ENCODE assay signal across 8 cellular contexts in genomic region chr3:113947372-113948014, GRCh38. TPM values are rescaled to one million over a fixed set of nuclear protein-coding genes. Genes with fewer than 3 reads are reported as not detected.
DNase-seq lines count a peak whose midpoint lies in the region; ATAC-seq and TF ChIP-seq lines count a peak whose summit lies in the region.

TSS of gene ZDHHC23 (plus strand) at chr3:113948013. CDS start at chr3:113948803, 790 bp downstream.

- DNase-seq in AG09309 (ENCODE audit: low read depth) (no peak), NCI-H345 treated with DMSO at 0.1 percent for 48 hours (lab: John Stamatoyannopoulos, UW; ENCODE audit: unreplicated experiment) (peak; percentile 40), coronary artery (ENCODE audit: low spot score) (peak; percentile 80)
- peak; percentile 55 to 65 for DNase-seq in activated CD4-positive, alpha-beta T cell treated with anti-CD3 and anti-CD28 coated beads for 4 hours
- peak; percentile 61 for DNase-seq in stimulated activated CD4-positive, alpha-beta T cell treated with anti-CD3 and anti-CD28 coated beads, Interleukin-4, amount 100 ng/mL, for 24 hours

- H3K4me3 ChIP-seq in AG09309 (ENCODE audit: control insufficient read depth, low read depth, low read length) (peak within 1 kb of the TSS; percentile 69), coronary artery (peak within 1 kb of the TSS; percentile 87), liver (ENCODE audit: low read depth in 1 of 3, low read length in 3 of 3) (peak within 1 kb of the TSS; percentile 65 to 93 (median 89))

- peaks cover 0 to 13% (median 9%) of the 10 kb centered on the region in 4 donors for H3K4me1 ChIP-seq in liver (ENCODE audit: control insufficient read depth in 4 of 4, insufficient read depth in 4 of 4, low read length in 3 of 4)

- no peaks in the 10 kb centered on the region for H3K9me3 ChIP-seq in liver (ENCODE audit: control insufficient read depth in 4 of 4, low read length in 3 of 4)

- no peak for TF ChIP-seq RAD21 in liver (IDR thresholded peaks at IDR 0.05)

- under 1% methylated on average over 79 of the region's 80 CpGs for WGBS in liver

- H3K27ac ChIP-seq in coronary artery (peak within 1 kb of the TSS in 1 of 2 donors; percentile 79), liver (ENCODE audit: low read depth in 1 of 2, low read length in 2 of 2) (peak within 1 kb of the TSS; percentile 59 to 66)

- ATAC-seq in GM19025 (IDR thresholded peaks at IDR 0.05; ENCODE audit: low read depth, unreplicated experiment) (peak; percentile 75), HG03196 (IDR thresholded peaks at IDR 0.05; ENCODE audit: unreplicated experiment) (peak; percentile 62)

- peaks cover 0 to 9% (median 7%) of the 10 kb centered on the region in 4 donors for H3K36me3 ChIP-seq in liver (ENCODE audit: control insufficient read depth in 4 of 4, insufficient read depth in 3 of 4, low read depth in 1 of 4, low read length in 3 of 4)

- H3K27me3 ChIP-seq in liver (ENCODE audit: control insufficient read depth in 4 of 4, insufficient read depth in 4 of 4, low read length in 3 of 4), result no peaks in the 10 kb centered on the region

- peak within 1 kb of the TSS; percentile 35 to 51 for H3K9ac ChIP-seq in liver (ENCODE audit: low read depth in 1 of 2, low read length in 2 of 2)

- TF ChIP-seq CTCF in AG09309 (IDR thresholded peaks at IDR 0.05; ENCODE audit: control insufficient read depth, insufficient read depth, low read depth, low read length, missing control alignments) (no peak), coronary artery (IDR thresholded peaks at IDR 0.05) (no peak), liver (IDR thresholded peaks at IDR 0.05; ENCODE audit: low read depth, low read length, missing input control) (no peak)

TF ChIP-seq in liver, 16 proteins besides CTCF, POLR2A, EP300 and RAD21:
- TF ChIP-seq ZBTB33 (IDR thresholded peaks at IDR 0.05), result no peak
- no peak for TF ChIP-seq TAF1 (conservative IDR thresholded peaks at IDR 0.05)
- TF ChIP-seq REST (IDR thresholded peaks at IDR 0.05), result no peak
- no peak for TF ChIP-seq EGR1 (IDR thresholded peaks at IDR 0.05; ENCODE audit: low read depth in 2 of 2)
- no peak for TF ChIP-seq NR2F2 (IDR thresholded peaks at IDR 0.05)
- peak in 1 of 2 donors; percentile 15 for TF ChIP-seq GABPA (IDR thresholded peaks at IDR 0.05 in 1 of 2, conservative IDR thresholded peaks at IDR 0.05 in 1 of 2)
- TF ChIP-seq MAX (IDR thresholded peaks at IDR 0.05), result no peak
- TF ChIP-seq YY1 (IDR thresholded peaks at IDR 0.05), result peak; percentile 10
- TF ChIP-seq FOXA1 (IDR thresholded peaks at IDR 0.05), result no peak
- no peak for TF ChIP-seq ATF3 (IDR thresholded peaks at IDR 0.05)
- no peak for TF ChIP-seq RXRA (IDR thresholded peaks at IDR 0.05)
- no peak for TF ChIP-seq SP1 (IDR thresholded peaks at IDR 0.05)
- no peak for TF ChIP-seq HNF4A (conservative IDR thresholded peaks at IDR 0.05)

RNA-seq across cellular contexts. Expression of gene ZDHHC23, which starts in this region (rescaled TPM):
- 10 to 100 TPM in 1 of 2 donors, 1 to 10 TPM in 1; 2.3 to 16.2 TPM for total RNA-seq in liver
- polyA plus RNA-seq in liver, result 1 to 10 TPM; 2.5 to 5.7 TPM
